Comparison of ENCODE assay signal across 8 cellular contexts in genomic region chr9:4832786-4833579, GRCh38. TPM values are rescaled to one million over a fixed set of nuclear protein-coding genes. Genes with fewer than 3 reads are reported as not detected.
DNase-seq lines count a peak whose midpoint lies in the region; ATAC-seq and TF ChIP-seq lines count a peak whose summit lies in the region.

No MANE protein-coding gene starts in this region.

- peaks cover 22% of the 10 kb centered on the region for H3K4me1 ChIP-seq in PC-9 (replicated peaks; ENCODE audit: insufficient read depth)

- H3K4me2 ChIP-seq in PC-9 = peak overlapping the region; percentile 42

- no peaks in the 10 kb centered on the region for H3K36me3 ChIP-seq in PC-9 (ENCODE audit: low read depth)

- H3K9me2 ChIP-seq in PC-9 (ENCODE audit: insufficient read depth) = no peaks in the 10 kb centered on the region

- intact Hi-C loops in PC-9 (cut with micrococcal nuclease; ENCODE audit: unreplicated experiment) = no loop called here

- H3K27me3 Mint-ChIP-seq in T-helper 17 cell = no peaks in the 10 kb centered on the region

- H3K4me3 Mint-ChIP-seq in T-helper 17 cell = no peak overlapping the region

- H3K27ac ChIP-seq in PC-9 (peak overlapping the region; percentile 85), substantia nigra (ENCODE audit: low read depth, low read length, poor library complexity, severe bottlenecking) (no peak overlapping the region)

- CTCF ChIA-PET in PC-9 (lab: Charles Lee) = no interaction called here

- in situ Hi-C loops in Caki2 (cut with HindIII; ENCODE audit: low pct_unique_long_range_greater_than_20kb, low sequenced_read_pairs) = no loop called here

- H2AFZ ChIP-seq in PC-9 = no peak overlapping the region

- H3K4me3 ChIP-seq in PC-9 (no peak overlapping the region), cardiac fibroblast (replicated peaks in 1 of 2; ENCODE audit: low read depth in 2 of 2, low read length in 2 of 2) (no peak overlapping the region)

- peaks cover 20% of the 10 kb centered on the region for H3F3A ChIP-seq in PC-9 (ENCODE audit: insufficient read depth, low read depth)

- peaks cover 21% of the 10 kb centered on the region for H3K4me1 Mint-ChIP-seq in T-helper 17 cell

- no peak overlapping the region for H3K27ac Mint-ChIP-seq in T-helper 17 cell

- no peak for ATAC-seq in T-helper 17 cell

- peaks cover 19% of the 10 kb centered on the region for H3K36me3 Mint-ChIP-seq in T-helper 17 cell (ENCODE audit: low read depth)

- TF ChIP-seq CTCF in PC-9 (conservative IDR thresholded peaks at IDR 0.05) = no peak
- TF ChIP-seq CTCF in cardiac fibroblast (IDR thresholded peaks at IDR 0.05; ENCODE audit: low read depth, low read length) = no peak

- no peaks in the 10 kb centered on the region for H4K20me1 ChIP-seq in PC-9 (ENCODE audit: insufficient read depth)

- BruUV-seq in PC-9 (replicated peaks; lab: Mats Ljungman, UMichigan) = no TSS peak

- DNase-seq in Caki2 (ENCODE audit: low read depth) = peak; percentile 85
- DNase-seq in PC-9 = peak; percentile 3 to 92
- DNase-seq in cardiac fibroblast (ENCODE audit: low read depth in 2 of 2) = peak; percentile 95 to 100
- DNase-seq in pulmonary artery endothelial cell (ENCODE audit: low read depth, low spot score) = peak; percentile 96
- no peak for DNase-seq in NCI-H1694 treated with DMSO at 0.1 percent for 48 hours (lab: John Stamatoyannopoulos, UW)
- no peak for DNase-seq in T-helper 17 cell
- no peak for DNase-seq in substantia nigra (lab: John Stamatoyannopoulos, UW)
- DNase-seq in NCI-H2227 (lab: John Stamatoyannopoulos, UW; ENCODE audit: unreplicated experiment) = no peak

- no peaks in the 10 kb centered on the region for H3K9me3 ChIP-seq in PC-9 (ENCODE audit: insufficient read depth, low read depth)
- H3K9me3 ChIP-seq in T-helper 17 cell (ENCODE audit: control insufficient read depth, low read length, poor library complexity, severe bottlenecking) = no peaks in the 10 kb centered on the region

- H3K79me2 ChIP-seq in PC-9 (ENCODE audit: low read depth) = no peaks in the 10 kb centered on the region

- POLR2A ChIA-PET in PC-9 (lab: Charles Lee; ENCODE audit: unreplicated experiment) = no interaction called here

- H3K27me3 ChIP-seq in PC-9 (ENCODE audit: insufficient read depth, low read depth) = no peaks in the 10 kb centered on the region

RNA-seq across cellular contexts. Expression of gene RCL1, which starts 40.2 kb away (rescaled TPM):
- total RNA-seq in Caki2 (2014; rRNA removed; shearing (Covaris generic); ENCODE audit: low replicate concordance) = 5.0 and 7.4 TPM in 2 replicates
- total RNA-seq in PC-9 (2021) (8.5 and 9.5 TPM in 2 replicates), pulmonary artery endothelial cell (20.8 and 21.5 TPM in 2 replicates), T-helper 17 cell (10 to 100 TPM; 23.5 to 28.1 TPM)

Comparison
In these comparisons a context has a peak if more than half of its experiments do, and no peak if none do; other contexts are left out.
1. DNase-seq: peak in Caki2 (single experiment), PC-9 (2 of 2), cardiac fibroblast (2 of 2) and pulmonary artery endothelial cell (single experiment); none in NCI-H1694 treated with DMSO at 0.1 percent for 48 hours (single experiment), T-helper 17 cell (0 of 3), substantia nigra (0 of 49) and NCI-H2227 (single experiment).